30 cellular contexts compared by ENCODE assay signal in genomic region chr11:131404010-131404409, GRCh38. TPM values are rescaled to one million over a fixed set of nuclear protein-coding genes. Genes with fewer than 3 reads are reported as not detected.
"Had no signal": no experiment of that assay in that cellular context is flagged by ENCODE, and none has a peak within 500 bp of the region (broad histone marks: within the 10 kb centered on the region; RNA-seq: fewer than 3 reads in every experiment).

No MANE protein-coding gene starts in this region.

- H3K27ac ChIP-seq: ascending aorta, cardiac muscle cell, colonic mucosa, Peyer's patch, SJSA1 had no signal

- ATAC-seq: activated CD8-positive, alpha-beta T cell treated with anti-CD3 and anti-CD28 coated beads for 36 hours; activated T-cell treated with anti-CD3 and anti-CD28 coated beads, Interleukin-2, amount 50 U/mL, for 72 hours; activated T-helper 17 cell treated with anti-CD3 and anti-CD28 coated beads, Interleukin-2, amount 50 U/mL, for 72 hours; PC-3; T-cell; T-helper 17 cell had no signal

- H3K9ac ChIP-seq: SK-N-SH had no signal

- H3K27me3 ChIP-seq: ascending aorta, cardiac muscle cell, colonic mucosa, Peyer's patch, SJSA1 had no signal

- H3K36me3 ChIP-seq: ascending aorta, cardiac muscle cell, colonic mucosa, Peyer's patch, SJSA1 had no signal

- DNase-seq: activated CD4-positive, alpha-beta T cell treated with anti-CD3 and anti-CD28 coated beads, Interleukin-2, amount 10 ng/mL, durations not matched to agents 24 days and 14 days; activated CD4-positive, alpha-beta T cell treated with anti-CD3 and anti-CD28 coated beads, Interleukin-2, amount 50 U/mL, for 4 hours; activated CD8-positive, alpha-beta T cell treated with anti-CD3 and anti-CD28 coated beads for 36 hours; activated effector memory CD4-positive, alpha-beta T cell treated with anti-CD3 and anti-CD28 coated beads, Interleukin-2, amount 50 U/mL, for 16 hours; activated naive CD4-positive, alpha-beta T cell; activated naive CD4-positive, alpha-beta T cell treated with anti-CD3 and anti-CD28 coated beads, Interleukin-2, amount 50 U/mL, for 16 hours; activated naive CD8-positive, alpha-beta T cell treated with anti-CD3 and anti-CD28 coated beads, Interleukin-2, amount 10 ng/mL, durations not matched to agents 7 days and 5 days; activated T-cell treated with anti-CD3 and anti-CD28 coated beads, Interleukin-2, amount 50 U/mL, for 1 hour; activated T-cell treated with anti-CD3 and anti-CD28 coated beads, Interleukin-2, amount 50 U/mL, for 72 hours; amygdala; colonic mucosa; NCI-H1092 treated with DMSO at 0.1 percent for 48 hours; NCI-H1417; NCI-H187 treated with DMSO at 0.1 percent for 48 hours; NCI-H2081; NCI-H2171 treated with DMSO at 0.1 percent for 48 hours; NCI-H226; NCI-H524 treated with DMSO at 0.1 percent for 48 hours; PC-3; Peyer's patch; RPMI8226; SHP77 treated with DMSO at 0.1 percent for 48 hours; SK-N-SH; T-cell; T-helper 17 cell had no signal

- H3K9me3 ChIP-seq: ascending aorta, colonic mucosa, Peyer's patch, SJSA1, SK-N-SH had no signal

- H3K4me1 ChIP-seq: ascending aorta, colonic mucosa, Peyer's patch, SJSA1 had no signal

- H3K4me3 ChIP-seq: ascending aorta, cardiac muscle cell, colonic mucosa, Peyer's patch, SJSA1 had no signal

- H3K4me2 ChIP-seq: SK-N-SH had no signal

RNA-seq across cellular contexts. Expression of gene NTM, which starts 33.6 kb away (rescaled TPM):
- total RNA-seq: activated CD4-positive, alpha-beta T cell treated with anti-CD3 and anti-CD28 coated beads, Interleukin-2, amount 10 ng/mL, durations not matched to agents 24 days and 14 days; activated CD8-positive, alpha-beta memory T cell treated with anti-CD3 and anti-CD28 coated beads for 36 hours; activated CD8-positive, alpha-beta T cell treated with anti-CD3 and anti-CD28 coated beads for 36 hours; activated naive CD8-positive, alpha-beta T cell treated with anti-CD3 and anti-CD28 coated beads, Interleukin-2, amount 10 ng/mL, durations not matched to agents 7 days and 5 days; activated T-cell treated with anti-CD3 and anti-CD28 coated beads, Interleukin-2, amount 50 U/mL, for 72 hours; activated T-helper 17 cell treated with anti-CD3 and anti-CD28 coated beads, Interleukin-2, amount 50 U/mL, for 72 hours; ascending aorta; PC-3; T-cell; T-helper 17 cell had no signal
